Comparison of ENCODE assay signal across 8 cellular contexts in the genomic region with DNA sequence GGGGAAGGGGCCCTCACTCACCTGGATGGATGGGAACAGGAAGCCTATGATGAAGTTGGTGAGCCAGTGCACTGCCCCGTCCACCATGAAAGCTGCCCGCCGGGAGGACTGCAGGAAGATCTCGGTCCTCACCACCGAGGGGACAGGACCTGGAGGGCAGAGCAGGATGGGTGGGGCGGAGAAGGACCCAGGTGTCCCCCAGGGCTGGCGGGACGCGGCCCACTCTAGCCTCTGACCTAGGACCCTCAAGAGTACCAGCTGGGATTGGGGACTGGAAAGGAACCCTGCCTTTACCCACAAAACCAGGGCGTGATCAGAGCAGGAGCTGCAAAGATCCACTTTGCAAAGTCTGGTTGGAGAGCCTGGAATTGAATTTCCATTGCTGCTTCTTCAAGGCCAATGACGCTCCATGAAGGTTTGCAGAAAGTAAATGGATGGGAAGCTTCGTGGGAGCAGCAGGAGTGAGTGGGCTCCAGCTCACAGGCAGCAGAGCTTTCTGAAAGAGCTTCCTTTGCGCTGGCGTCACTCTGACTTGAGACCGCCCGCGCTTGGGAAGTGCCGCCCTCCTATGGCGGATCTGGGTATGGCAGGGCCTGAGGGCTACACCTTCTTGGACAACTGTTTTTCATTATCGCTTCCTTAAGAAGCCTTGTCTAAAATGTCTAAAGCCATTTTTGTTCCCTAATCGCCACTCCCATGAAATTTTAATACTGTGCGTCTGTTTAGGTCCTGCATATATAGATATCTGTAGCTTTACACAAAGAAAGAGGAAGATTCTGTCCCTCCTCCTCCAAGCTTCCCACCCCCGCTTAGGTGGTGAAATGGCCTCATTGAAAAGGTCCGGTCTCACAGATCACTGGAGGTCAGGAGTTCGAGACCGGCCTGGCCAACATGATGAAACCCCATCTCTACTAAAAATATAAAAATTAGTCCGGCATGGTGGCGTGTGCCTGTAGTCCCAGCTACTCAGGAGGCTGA. TPM values are rescaled to one million over a fixed set of nuclear protein-coding genes. Genes with fewer than 3 reads are reported as not detected.
A peak's percentile ranks its signal among the peaks of the same experiment; 100 is the strongest.
DNase-seq lines count a peak whose midpoint lies in the region; ATAC-seq and TF ChIP-seq lines count a peak whose summit lies in the region.

No MANE protein-coding gene starts in this region.

- intact Hi-C loops in IMR-90 (cut with micrococcal nuclease), result loop anchor here (1.0 to 5.0 kb wide), 3 partner anchors 87 to 133 kb away; no protein-coding TSS in a partner anchor
- intact Hi-C loops in heart left ventricle (cut with DNase I), result loop anchor here in 8 of 10 donors (1.0 to 5.0 kb wide), 4 partner anchors 83 to 97 kb away; no protein-coding TSS in a partner anchor
- intact Hi-C loops in aorta (cut with DNase I), result no loop called here

- no peak overlapping the region for H3K18ac ChIP-seq in IMR-90 (ENCODE audit: low read depth, low read length)

- H2BK20ac ChIP-seq in IMR-90 (ENCODE audit: low read depth, low read length), result no peak overlapping the region

- H3K9me3 ChIP-seq in IMR-90 (ENCODE audit: control insufficient read depth, insufficient read depth, low read length) (no peaks in the 10 kb centered on the region), heart left ventricle (no peaks in the 10 kb centered on the region), aorta (ENCODE audit: control insufficient read depth, low read length) (no peaks in the 10 kb centered on the region)

- H3K36me3 Mint-ChIP-seq in activated naive CD8-positive, alpha-beta T cell treated with anti-CD3 and anti-CD28 coated beads for 36 hours, result no peaks in the 10 kb centered on the region

- H3K9ac ChIP-seq in IMR-90 (ENCODE audit: low read depth, low read length), result no peak overlapping the region

- no peaks in the 10 kb centered on the region for H3K36me3 ChIP-seq in IMR-90 (ENCODE audit: control insufficient read depth, insufficient read depth, low read length)
- no peaks in the 10 kb centered on the region for H3K36me3 ChIP-seq in heart left ventricle
- H3K36me3 ChIP-seq in aorta (ENCODE audit: control insufficient read depth in 1 of 2, insufficient read depth in 2 of 2, low read length in 1 of 2), result no peaks in the 10 kb centered on the region

- H3K56ac ChIP-seq in IMR-90 (ENCODE audit: extremely low read depth, insufficient read depth, low read length), result no peak overlapping the region

- dilution Hi-C loops in IMR-90 (cut with HindIII; ENCODE audit: low sequenced_read_pairs, unreplicated experiment), result no loop called here

- peaks cover 14% of the 10 kb centered on the region for H3K4me1 Mint-ChIP-seq in activated naive CD8-positive, alpha-beta T cell treated with anti-CD3 and anti-CD28 coated beads for 36 hours

- H3K4me1 ChIP-seq in IMR-90 (ENCODE audit: control insufficient read depth, insufficient read depth, low read length) (no peaks in the 10 kb centered on the region; the same call in 1 of the 2 replicates), heart left ventricle (peaks cover 0 to 9% (median 0%) of the 10 kb centered on the region in 12 donors), aorta (ENCODE audit: control insufficient read depth in 1 of 2, insufficient read depth in 2 of 2, low read length in 2 of 2) (no peaks in the 10 kb centered on the region)

- H2BK5ac ChIP-seq in IMR-90 (ENCODE audit: low read depth, low read length, poor library complexity, severe bottlenecking), result no peak overlapping the region

- H3K4me3 Mint-ChIP-seq in activated naive CD8-positive, alpha-beta T cell treated with anti-CD3 and anti-CD28 coated beads for 36 hours, result peak overlapping the region; percentile 68

- no peak overlapping the region for H3K23ac ChIP-seq in IMR-90 (ENCODE audit: low read depth, low read length)

- H3K4me2 ChIP-seq in IMR-90 (ENCODE audit: low read depth, low read length), result no peak overlapping the region

- POLR2A ChIA-PET in IMR-90 (lab: Charles Lee; ENCODE audit: unreplicated experiment), result no interaction called here

- H3K4me3 ChIP-seq in IMR-90 (ENCODE audit: insufficient read depth, low read depth, low read length), result no peak overlapping the region
- H3K4me3 ChIP-seq in heart left ventricle, result no peak overlapping the region
- no peak overlapping the region for H3K4me3 ChIP-seq in aorta (ENCODE audit: low read length in 2 of 2)

- no TSS peak for BruUV-seq in IMR-90 (replicated peaks; lab: Mats Ljungman, UMichigan)

- no peak overlapping the region; a peak in 1 of 4 replicates for H4K8ac ChIP-seq in IMR-90 (ENCODE audit: low read depth in 2 of 2, low read length in 2 of 2)

- TF ChIP-seq POLR2A in IMR-90 (IDR thresholded peaks at IDR 0.05; ENCODE audit: low read depth, low read length) (peak; percentile 22; the same call in 1 of the 2 replicates), heart left ventricle (IDR thresholded peaks at IDR 0.05) (no peak)

- H3K4ac ChIP-seq in IMR-90 (ENCODE audit: low read depth, low read length), result no peak overlapping the region

- ATAC-seq in IMR-90 (ENCODE audit: low read depth) (peak; percentile 100), heart left ventricle (peak; percentile 46 to 92 (median 82)), aorta (ENCODE audit: low FRiP score) (peak; percentile 86), HG03097 (IDR thresholded peaks at IDR 0.05; ENCODE audit: low FRiP score, unreplicated experiment) (no peak)

- H2BK120ac ChIP-seq in IMR-90 (ENCODE audit: low read depth, low read length), result no peak overlapping the region

- CTCF ChIA-PET in IMR-90 (lab: Yijun Ruan, JAX), result interaction anchor here (0.5 to 2.9 kb wide), 21 partner anchors 9 to 126 kb away, joined by 3 to 22 read pairs (median 4); a partner anchor contains a TSS

- H3K27me3 Mint-ChIP-seq in activated naive CD8-positive, alpha-beta T cell treated with anti-CD3 and anti-CD28 coated beads for 36 hours, result no peaks in the 10 kb centered on the region

- H4K91ac ChIP-seq in IMR-90 (ENCODE audit: insufficient read depth, low read depth, low read length), result no peak overlapping the region

- no peaks in the 10 kb centered on the region for H4K20me1 ChIP-seq in IMR-90 (ENCODE audit: insufficient read depth, low read length)

- no peak overlapping the region for H2BK15ac ChIP-seq in IMR-90 (ENCODE audit: low read depth, low read length)

- no peak overlapping the region for H3K14ac ChIP-seq in IMR-90 (replicated peaks; ENCODE audit: low read depth, low read length)

- H3K27ac Mint-ChIP-seq in activated naive CD8-positive, alpha-beta T cell treated with anti-CD3 and anti-CD28 coated beads for 36 hours, result no peak overlapping the region

- no peaks in the 10 kb centered on the region for H3K9me1 ChIP-seq in IMR-90 (ENCODE audit: insufficient read depth, low read length)

- no peak overlapping the region for H3K27ac ChIP-seq in IMR-90 (ENCODE audit: insufficient read depth, low read length)
- H3K27ac ChIP-seq in heart left ventricle, result no peak overlapping the region
- H3K27ac ChIP-seq in aorta (ENCODE audit: low read depth in 1 of 2, low read length in 2 of 2), result no peak overlapping the region

- peak; percentile 94 for DNase-seq in GM03348 (ENCODE audit: low spot score)
- peak; percentile 87 for DNase-seq in IMR-90
- DNase-seq in SW480 (ENCODE audit: low spot score), result peak; percentile 44
- peak; percentile 83 for DNase-seq in activated naive CD8-positive, alpha-beta T cell treated with anti-CD3 and anti-CD28 coated beads for 36 hours
- peak; percentile 62 to 84 (median 75) for DNase-seq in heart left ventricle
- peak; percentile 75 for DNase-seq in putamen (ENCODE audit: low spot score)
- DNase-seq in aorta, result peak; percentile 86 to 94

- H3K9me3 Mint-ChIP-seq in activated naive CD8-positive, alpha-beta T cell treated with anti-CD3 and anti-CD28 coated beads for 36 hours, result no peaks in the 10 kb centered on the region

- H3K79me1 ChIP-seq in IMR-90 (ENCODE audit: low read depth in 1 of 2, low read length in 2 of 2), result no peaks in the 10 kb centered on the region

- TF ChIP-seq CTCF in IMR-90 (conservative IDR thresholded peaks at IDR 0.05; ENCODE audit: low read depth, low read length) (peak; percentile 96), heart left ventricle (IDR thresholded peaks at IDR 0.05) (peak; percentile 90 to 97 (median 93))

- H4K5ac ChIP-seq in IMR-90 (ENCODE audit: low read depth, low read length), result no peak overlapping the region

- H3K27me3 ChIP-seq in IMR-90 (ENCODE audit: control insufficient read depth, insufficient read depth, low read length) (peaks cover 12% of the 10 kb centered on the region; the same call in 1 of the 2 replicates), heart left ventricle (no peaks in the 10 kb centered on the region), aorta (ENCODE audit: control insufficient read depth in 1 of 2, insufficient read depth in 2 of 2, low read length in 1 of 2) (no peaks in the 10 kb centered on the region)

- in situ Hi-C loops in IMR-90 (cut with MboI; ENCODE audit: low sequenced_read_pairs), result loop anchor here (5.0 kb wide), 1 partner anchor 97 kb away; no protein-coding TSS in a partner anchor

- H2AK9ac ChIP-seq in IMR-90 (replicated peaks; ENCODE audit: low read depth, low read length, poor library complexity), result no peak overlapping the region

- peak; percentile 85 for TF ChIP-seq RAD21 in IMR-90 (IDR thresholded peaks at IDR 0.05; ENCODE audit: low read length)

- H2AK5ac ChIP-seq in IMR-90 (ENCODE audit: low read depth, low read length), result no peak overlapping the region

- peak overlapping the region; percentile 39 for H2AFZ ChIP-seq in IMR-90 (replicated peaks; ENCODE audit: low read length, poor library complexity)

- WGBS in IMR-90 (ENCODE audit: extremely low coverage in 2 of 2, insufficient read length in 1 of 2), 2 experiments, result 40% methylated on average over 9 of the region's 28 CpGs; no CpG with 5 or more reads in 1 of the 2 experiments
- 50 to 55% (median 53%) methylated on average over 27 to 28 of the region's 28 CpGs for WGBS in heart left ventricle, 4 donors
- WGBS in aorta, 2 donors, result 55 to 61% methylated on average over 28 of the region's 28 CpGs

TF ChIP-seq in IMR-90, 13 proteins besides CTCF, POLR2A, EP300 and RAD21 (continues in another document):
- no peak for TF ChIP-seq MAZ (IDR thresholded peaks at IDR 0.05; ENCODE audit: borderline replicate concordance, low read depth, low read length)

RNA-seq across cellular contexts. Expression of a gene that starts 21.2 kb away (rescaled TPM):
- total RNA-seq in IMR-90 (2012; rRNA removed) (not detected in 2 replicates), heart left ventricle (under 1 TPM in 2 of 9 donors, not detected in 7; 0.14 to 0.25 TPM), aorta (not detected)
- polyA plus RNA-seq in IMR-90 (2012; rRNA removed) (not detected in 2 replicates), heart left ventricle (under 1 TPM in 1 of 2 donors, not detected in 1; 0.06 TPM), aorta (not detected)
- not detected in 2 replicates for polyA plus RNA-seq in IMR-90 (2012; cell fraction: cytosol; rRNA removed)
- polyA plus RNA-seq in IMR-90 (2012; cell fraction: nucleus; rRNA removed; ENCODE audit: low replicate concordance), result not detected in 2 replicates
- total RNA-seq in activated naive CD8-positive, alpha-beta T cell treated with anti-CD3 and anti-CD28 coated beads for 36 hours, result under 1 TPM in 1 of 2 experiments, not detected in 1; 0.14 TPM

RNA-seq across cellular contexts. Expression of a gene that starts 59.4 kb away (rescaled TPM):
- not detected in 2 replicates for total RNA-seq in IMR-90 (2012; rRNA removed)
- polyA plus RNA-seq in IMR-90 (2012; rRNA removed), result not detected in 2 replicates
- polyA plus RNA-seq in IMR-90 (2012; cell fraction: cytosol; rRNA removed), result not detected in 2 replicates
- not detected in 2 replicates for polyA plus RNA-seq in IMR-90 (2012; cell fraction: nucleus; rRNA removed; ENCODE audit: low replicate concordance)
- total RNA-seq in activated naive CD8-positive, alpha-beta T cell treated with anti-CD3 and anti-CD28 coated beads for 36 hours, result 10 to 100 TPM; 12.3 to 13.7 TPM
- not detected for total RNA-seq in heart left ventricle
- not detected for polyA plus RNA-seq in heart left ventricle
- not detected for total RNA-seq in aorta
- polyA plus RNA-seq in aorta, result not detected

Comparison
In these comparisons a context has a peak if more than half of its experiments do, and no peak if none do; other contexts are left out.
1. DNase-seq: peak in every context shown above with its lines; median percentile 94 in GM03348; 90 in aorta; 87 in IMR-90; 83 in activated naive CD8-positive, alpha-beta T cell treated with anti-CD3 and anti-CD28 coated beads for 36 hours; 75 in heart left ventricle; 75 in putamen; 44 in SW480.
2. RNA of a gene that starts 59.4 kb away (total RNA-seq): 12.3 to 13.7 TPM in activated naive CD8-positive, alpha-beta T cell treated with anti-CD3 and anti-CD28 coated beads for 36 hours; not detected in IMR-90, not detected in heart left ventricle and not detected in aorta; every median in the first group is over 10 times any median in the second.
3. intact Hi-C loops: an anchor here in IMR-90 (1.0 to 5.0 kb wide) and heart left ventricle (1.0 to 5.0 kb wide); none called in aorta.